In genomic region chr19:54653181-54653809, GRCh38 we compare ENCODE assay signal across 8 cellular contexts. TPM values are rescaled to one million over a fixed set of nuclear protein-coding genes. Genes with fewer than 3 reads are reported as not detected.
DNase-seq lines count a peak whose midpoint lies in the region; FAIRE-seq and TF ChIP-seq lines count a peak whose summit lies in the region.

No MANE protein-coding gene starts in this region.

- no peaks in the 10 kb centered on the region for H3K36me3 ChIP-seq in CD8-positive, alpha-beta memory T cell (ENCODE audit: insufficient read depth, low read length)

- H3K9me3 Mint-ChIP-seq in Calu3 (ENCODE audit: low read depth, unreplicated experiment): no peaks in the 10 kb centered on the region
- H3K9me3 Mint-ChIP-seq in activated T-cell treated with anti-CD3 and anti-CD28 coated beads, Interleukin-2, amount 50 U/mL, for 24 hours: no peaks in the 10 kb centered on the region
- no peaks in the 10 kb centered on the region for H3K9me3 Mint-ChIP-seq in CD8-positive, alpha-beta memory T cell

- DNase-seq in Calu3 (no peak), HS-5 (ENCODE audit: low read depth) (peak; percentile 24), SW480 (ENCODE audit: low spot score) (peak; percentile 72), head of caudate nucleus (no peak), NCI-H146 treated with DMSO at 0.1 percent for 48 hours (lab: John Stamatoyannopoulos, UW; ENCODE audit: unreplicated experiment) (no peak)
- no peak for DNase-seq in activated T-cell treated with anti-CD3 and anti-CD28 coated beads, Interleukin-2, amount 50 U/mL, for 24 hours
- DNase-seq in CD8-positive, alpha-beta memory T cell: no peak

- no peaks in the 10 kb centered on the region for H3K27me3 ChIP-seq in CD8-positive, alpha-beta memory T cell (ENCODE audit: insufficient read depth, low read length, poor library complexity, severe bottlenecking)

- no peak overlapping the region for H3K27ac Mint-ChIP-seq in Calu3 (ENCODE audit: unreplicated experiment)
- no peak overlapping the region for H3K27ac Mint-ChIP-seq in activated T-cell treated with anti-CD3 and anti-CD28 coated beads, Interleukin-2, amount 50 U/mL, for 24 hours
- H3K27ac Mint-ChIP-seq in CD8-positive, alpha-beta memory T cell: no peak overlapping the region

- CTCF ChIA-PET in Calu3 (lab: Charles Lee): no interaction called here
- CTCF ChIA-PET in CD8-positive, alpha-beta memory T cell (lab: Charles Lee): interaction anchor here (0.9 to 1.1 kb wide), 2 partner anchors 11 to 21 kb away, joined by 3 read pairs; no protein-coding TSS in a partner anchor

- no peaks in the 10 kb centered on the region for H3K4me1 Mint-ChIP-seq in Calu3 (ENCODE audit: low read depth, unreplicated experiment)
- no peaks in the 10 kb centered on the region for H3K4me1 Mint-ChIP-seq in activated T-cell treated with anti-CD3 and anti-CD28 coated beads, Interleukin-2, amount 50 U/mL, for 24 hours (ENCODE audit: low read depth)
- H3K4me1 Mint-ChIP-seq in CD8-positive, alpha-beta memory T cell: no peaks in the 10 kb centered on the region

- BruUV-seq in Calu3 (replicated peaks; lab: Mats Ljungman, UMichigan): no TSS peak

- H3K9me3 ChIP-seq in CD8-positive, alpha-beta memory T cell (ENCODE audit: low read length): no peaks in the 10 kb centered on the region

- H3K27ac ChIP-seq in CD8-positive, alpha-beta memory T cell (ENCODE audit: low read depth, low read length): no peak overlapping the region

- POLR2A ChIA-PET in CD8-positive, alpha-beta memory T cell (lab: Charles Lee): no interaction called here

- intact Hi-C loops in Calu3 (cut with micrococcal nuclease; ENCODE audit: unreplicated experiment): loop anchor here (1.0 kb wide), 1 partner anchor 266 kb away; no protein-coding TSS in a partner anchor
- intact Hi-C loops in head of caudate nucleus (cut with DNase I): no loop called here

- peak; percentile 54 for TF ChIP-seq CTCF in Calu3 (IDR thresholded peaks at IDR 0.05; ENCODE audit: unreplicated experiment)

- no peaks in the 10 kb centered on the region for H3K4me1 ChIP-seq in CD8-positive, alpha-beta memory T cell (ENCODE audit: insufficient read depth, low read length)

- peak; percentile 71 for FAIRE-seq in islet of Langerhans (lab: Jason Lieb, UNC)

- H3K4me3 Mint-ChIP-seq in Calu3 (ENCODE audit: low read depth, unreplicated experiment): no peak overlapping the region
- no peak overlapping the region for H3K4me3 Mint-ChIP-seq in activated T-cell treated with anti-CD3 and anti-CD28 coated beads, Interleukin-2, amount 50 U/mL, for 24 hours
- H3K4me3 Mint-ChIP-seq in CD8-positive, alpha-beta memory T cell: no peak overlapping the region

- no peaks in the 10 kb centered on the region for H3K36me3 Mint-ChIP-seq in Calu3 (ENCODE audit: insufficient read depth, unreplicated experiment)
- H3K36me3 Mint-ChIP-seq in activated T-cell treated with anti-CD3 and anti-CD28 coated beads, Interleukin-2, amount 50 U/mL, for 24 hours (ENCODE audit: low read depth): no peaks in the 10 kb centered on the region
- H3K36me3 Mint-ChIP-seq in CD8-positive, alpha-beta memory T cell: no peaks in the 10 kb centered on the region

- H3K27me3 Mint-ChIP-seq in Calu3 (ENCODE audit: unreplicated experiment): peaks cover 64% of the 10 kb centered on the region
- H3K27me3 Mint-ChIP-seq in activated T-cell treated with anti-CD3 and anti-CD28 coated beads, Interleukin-2, amount 50 U/mL, for 24 hours: peaks cover 19% of the 10 kb centered on the region
- peaks cover 16 to 23% of the 10 kb centered on the region in 2 donors for H3K27me3 Mint-ChIP-seq in CD8-positive, alpha-beta memory T cell

- H3K4me3 ChIP-seq in CD8-positive, alpha-beta memory T cell (ENCODE audit: low read length): no peak overlapping the region

RNA-seq across cellular contexts. Expression of gene LILRB4, which starts 9.5 kb away (rescaled TPM):
- total RNA-seq in Calu3 (2022): not detected in 2 replicates
- total RNA-seq in CD8-positive, alpha-beta memory T cell: under 1 TPM; 0.44 to 0.69 TPM
- polyA plus RNA-seq in CD8-positive, alpha-beta memory T cell: not detected

RNA-seq across cellular contexts. Expression of gene LILRB1, which starts 23.0 kb away (rescaled TPM):
- total RNA-seq in Calu3 (2022): not detected in 2 replicates
- total RNA-seq in CD8-positive, alpha-beta memory T cell: 1 to 10 TPM; 1.0 to 1.3 TPM
- polyA plus RNA-seq in CD8-positive, alpha-beta memory T cell: 3.9 TPM

RNA-seq across cellular contexts. Expression of gene LILRA1, which starts 59.9 kb away (rescaled TPM):
- total RNA-seq in Calu3 (2022): not detected in 2 replicates
- not detected for total RNA-seq in CD8-positive, alpha-beta memory T cell
- not detected for polyA plus RNA-seq in CD8-positive, alpha-beta memory T cell

Comparison
In these comparisons a context has a peak if more than half of its experiments do, and no peak if none do; other contexts are left out.
1. DNase-seq: peak in HS-5 (single experiment) and SW480 (single experiment); none in Calu3 (single experiment), head of caudate nucleus (0 of 42), NCI-H146 treated with DMSO at 0.1 percent for 48 hours (single experiment), activated T-cell treated with anti-CD3 and anti-CD28 coated beads, Interleukin-2, amount 50 U/mL, for 24 hours (single experiment) and CD8-positive, alpha-beta memory T cell (0 of 5).